In the genomic region with DNA sequence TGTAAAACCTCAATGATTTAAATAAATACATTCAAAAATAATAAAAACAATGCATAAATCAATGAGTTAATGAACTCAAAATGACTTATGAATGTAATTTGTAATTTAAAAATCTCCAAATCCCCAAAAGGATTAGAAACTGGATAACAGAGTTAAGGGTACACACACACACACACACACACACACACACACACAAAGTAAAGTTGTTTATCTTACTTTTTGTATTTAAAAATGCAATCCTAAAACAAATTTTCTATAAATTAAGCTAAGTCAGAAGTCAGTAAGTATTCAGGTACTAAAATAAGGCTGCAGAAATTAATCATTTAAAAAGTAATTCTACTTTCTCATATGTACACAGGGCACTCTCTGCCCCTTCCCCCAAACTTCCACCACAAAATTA, we compare ENCODE assay signal across 17 cellular contexts. TPM values are rescaled to one million over a fixed set of nuclear protein-coding genes. Genes with fewer than 3 reads are reported as not detected.
DNase-seq lines count a peak whose midpoint lies in the region; ATAC-seq, FAIRE-seq and TF ChIP-seq lines count a peak whose summit lies in the region.
"Had no signal": no experiment of that assay in that cellular context is flagged by ENCODE, and none has a peak within 500 bp of the region (broad histone marks: within the 10 kb centered on the region; RNA-seq: fewer than 3 reads in every experiment).

No MANE protein-coding gene starts in this region.

- POLR2A ChIA-PET in GM12878 (lab: Charles Lee), result interaction anchor here (0.7 to 1.4 kb wide), 2 partner anchors 83 to 90 kb away, joined by 3 read pairs; no protein-coding TSS in a partner anchor

- BruUV-seq in GM12878 (replicated peaks; lab: Mats Ljungman, UMichigan), result no TSS peak

- SMC1A ChIA-PET in GM12878 (lab: Charles Lee; ENCODE audit: uncharacterized antibody, unreplicated experiment), result interaction anchor here (0.6 to 1.8 kb wide), 6 partner anchors 11 to 182 kb away, joined by 3 to 6 read pairs (median 3); no protein-coding TSS in a partner anchor

- no peak for TF ChIP-seq EP300 in GM12878 (IDR thresholded peaks at IDR 0.05; ENCODE audit: borderline replicate concordance in 1 of 2, control insufficient read depth in 1 of 2, low read depth in 2 of 2, low read length in 2 of 2)

- H3K4me1 ChIP-seq in HUES6 (ENCODE audit: control insufficient read depth, insufficient read depth, low read length) (no peaks in the 10 kb centered on the region), GM12878 (ENCODE audit: control insufficient read depth, insufficient read depth, low read length) (0 out of 2 replicates have a peak, but pooled peaks cover 6% of the 10 kb centered on the region)

- H3K4me1 Mint-ChIP-seq in T-helper 1 cell treated with Interleukin-12 subunit alpha and Interleukin-12 subunit beta and Interleukin-4 antibody, amounts not matched to agents 30 μg/mL and 1 μg/mL, for 36 hours (ENCODE audit: low read depth), result peaks cover 27% of the 10 kb centered on the region
- peaks cover 9% of the 10 kb centered on the region for H3K4me1 Mint-ChIP-seq in osteocyte (ENCODE audit: unreplicated experiment)

- intact Hi-C loops in GM12878 (cut with micrococcal nuclease; ENCODE audit: unreplicated experiment), result loop anchor here (2.0 to 5.0 kb wide), 2 partner anchors 87 to 260 kb away; no protein-coding TSS in a partner anchor

- H3K36me3 ChIP-seq in HUES6 (ENCODE audit: control insufficient read depth, insufficient read depth, low read length) (no peaks in the 10 kb centered on the region), GM12878 (ENCODE audit: control insufficient read depth in 2 of 2, insufficient read depth in 2 of 2, low read length in 1 of 2) (no peaks in the 10 kb centered on the region; a peak in 1 of 4 replicates)
- H3K36me3 ChIP-seq: lower lobe of right lung had no signal

- no peak overlapping the region for H3K9ac ChIP-seq in HUES6 (ENCODE audit: low read length)
- H3K9ac ChIP-seq in GM12878 (ENCODE audit: control insufficient read depth, insufficient read depth, low read length), result no peak overlapping the region

- in situ Hi-C loops in GM12878 (cut with MboI), result no loop called here

- TF ChIP-seq RAD21 in GM12878 (IDR thresholded peaks at IDR 0.05; ENCODE audit: insufficient read depth, low read depth, low read length), result no peak

- no peak overlapping the region for H3K27ac ChIP-seq in HUES6 (ENCODE audit: low read depth, low read length)
- no peak overlapping the region for H3K27ac ChIP-seq in GM12878 (ENCODE audit: control insufficient read depth, insufficient read depth)
- H3K27ac ChIP-seq: lower lobe of right lung, transverse colon had no signal

- peaks cover 42% of the 10 kb centered on the region for H3K36me3 Mint-ChIP-seq in T-helper 1 cell treated with Interleukin-12 subunit alpha and Interleukin-12 subunit beta and Interleukin-4 antibody, amounts not matched to agents 30 μg/mL and 1 μg/mL, for 36 hours (ENCODE audit: low read depth)
- peaks cover 2% of the 10 kb centered on the region for H3K36me3 Mint-ChIP-seq in osteocyte (ENCODE audit: unreplicated experiment)

- DNase-seq in T-helper 1 cell (no peak), GM12878 (ENCODE audit: low read depth, low spot score) (no peak), osteocyte (ENCODE audit: extremely low spot score, unreplicated experiment) (no peak), NCI-H524 (lab: John Stamatoyannopoulos, UW) (no peak), D721Med (ENCODE audit: insufficient read length, low spot score) (no peak)
- DNase-seq: 8988T; activated gamma-delta T cell treated with Interleukin-2 at 50 U/mL for 16 hours; central memory CD4-positive, alpha-beta T cell; KBM-7; lower lobe of right lung; NCI-H2081; nucleus accumbens; stimulated activated CD4-positive, alpha-beta T cell treated with anti-CD3 and anti-CD28 coated beads, Interleukin-15, amount 100 ng/mL, for 24 hours; transverse colon had no signal

- TF ChIP-seq CTCF in GM12878 (IDR thresholded peaks at IDR 0.05 in 2 of 3, conservative IDR thresholded peaks at IDR 0.05 in 1 of 3; ENCODE audit: control insufficient read depth in 2 of 3, extremely low read depth in 1 of 3, insufficient read depth in 1 of 3, low read depth in 3 of 3, low read length in 3 of 3) (no peak), osteocyte (IDR thresholded peaks at IDR 0.05) (no peak), D721Med (IDR thresholded peaks at IDR 0.05; ENCODE audit: insufficient read depth, missing control alignments) (no peak)

- H3K27ac Mint-ChIP-seq in T-helper 1 cell treated with Interleukin-12 subunit alpha and Interleukin-12 subunit beta and Interleukin-4 antibody, amounts not matched to agents 30 μg/mL and 1 μg/mL, for 36 hours, result peak overlapping the region; percentile 27
- no peak overlapping the region for H3K27ac Mint-ChIP-seq in osteocyte (ENCODE audit: unreplicated experiment)

- RAD21 ChIA-PET in GM12878 (lab: Charles Lee; ENCODE audit: unreplicated experiment), result interaction anchor here (0.6 to 1.2 kb wide), 5 partner anchors 32 to 133 kb away, joined by 3 to 4 read pairs (median 3); no protein-coding TSS in a partner anchor

- ATAC-seq in GM12878, result no peak
- no peak for ATAC-seq in GM18517 (IDR thresholded peaks at IDR 0.05; ENCODE audit: unreplicated experiment)
- ATAC-seq: lower lobe of right lung had no signal

- FAIRE-seq in GM12878 (lab: Jason Lieb, UNC) (no peak), D721Med (lab: Jason Lieb, UNC) (no peak)

- H3K9me3 ChIP-seq in HUES6 (ENCODE audit: control insufficient read depth, insufficient read depth, low read depth, low read length), result no peaks in the 10 kb centered on the region; the same call in 1 of the 2 replicates
- H3K9me3 ChIP-seq in GM12878 (replicated peaks; ENCODE audit: control insufficient read depth, insufficient read depth, low read length), result peaks cover 32% of the 10 kb centered on the region

- H2AFZ ChIP-seq in GM12878 (ENCODE audit: control insufficient read depth, low read depth, low read length), result no peak overlapping the region

- H3K4me2 ChIP-seq in GM12878 (ENCODE audit: control insufficient read depth, insufficient read depth), result peak overlapping the region; percentile 60; the same call in 1 of the 2 replicates

- H3K4me3 Mint-ChIP-seq in T-helper 1 cell treated with Interleukin-12 subunit alpha and Interleukin-12 subunit beta and Interleukin-4 antibody, amounts not matched to agents 30 μg/mL and 1 μg/mL, for 36 hours, result peak overlapping the region; percentile 47
- H3K4me3 Mint-ChIP-seq in osteocyte (ENCODE audit: unreplicated experiment), result peak overlapping the region; percentile 34

- no peaks in the 10 kb centered on the region for H3K27me3 Mint-ChIP-seq in T-helper 1 cell treated with Interleukin-12 subunit alpha and Interleukin-12 subunit beta and Interleukin-4 antibody, amounts not matched to agents 30 μg/mL and 1 μg/mL, for 36 hours (ENCODE audit: low read depth)
- no peaks in the 10 kb centered on the region for H3K27me3 Mint-ChIP-seq in osteocyte (ENCODE audit: unreplicated experiment)

- H3K79me2 ChIP-seq in GM12878 (ENCODE audit: control insufficient read depth, insufficient read depth, low read length), result peaks cover 35% of the 10 kb centered on the region

- H3K4me3 ChIP-seq in HUES6 (ENCODE audit: low read depth, low read length), result 0 out of 2 replicates have a peak overlapping the region, but pooled peaks have one; percentile 85
- H3K4me3 ChIP-seq in GM12878, result peak overlapping the region; percentile 47
- H3K4me3 ChIP-seq: lower lobe of right lung had no signal

- TF ChIP-seq POLR2A in GM12878 (IDR thresholded peaks at IDR 0.05; ENCODE audit: low read depth, low read length), result no peak

- H4K20me1 ChIP-seq in GM12878 (ENCODE audit: control insufficient read depth, insufficient read depth), result no peaks in the 10 kb centered on the region

- CTCF ChIA-PET in GM12878 (lab: Yijun Ruan, JAX), result interaction anchor here (0.6 to 2.7 kb wide), 6 partner anchors 14 to 438 kb away, joined by 3 to 7 read pairs (median 4); no protein-coding TSS in a partner anchor

- H3K27me3 ChIP-seq in HUES6 (ENCODE audit: control insufficient read depth, insufficient read depth, low read length), result no peaks in the 10 kb centered on the region
- H3K27me3 ChIP-seq in GM12878 (replicated peaks in 1 of 2; ENCODE audit: control insufficient read depth in 2 of 2, insufficient read depth in 2 of 2, low read length in 1 of 2), result no peaks in the 10 kb centered on the region

- H3K9me3 Mint-ChIP-seq in T-helper 1 cell treated with Interleukin-12 subunit alpha and Interleukin-12 subunit beta and Interleukin-4 antibody, amounts not matched to agents 30 μg/mL and 1 μg/mL, for 36 hours, result peaks cover 46% of the 10 kb centered on the region
- H3K9me3 Mint-ChIP-seq in osteocyte (ENCODE audit: unreplicated experiment), result peaks cover 32% of the 10 kb centered on the region

TF ChIP-seq in GM12878, 131 proteins besides CTCF, POLR2A, EP300 and RAD21 (continues in another document):
- TF ChIP-seq SMAD1 (IDR thresholded peaks at IDR 0.05; ENCODE audit: low read depth, partially characterized antibody) (no peak), SREBF2 (IDR thresholded peaks at IDR 0.05; ENCODE audit: low read length) (no peak), SRF (IDR thresholded peaks at IDR 0.05; ENCODE audit: low read depth in 2 of 2, low read length in 2 of 2) (no peak), NBN (IDR thresholded peaks at IDR 0.05) (no peak), NR2C2 (IDR thresholded peaks at IDR 0.05; ENCODE audit: borderline replicate concordance, control insufficient read depth, insufficient read length, low read depth) (no peak), ZNF217 (IDR thresholded peaks at IDR 0.05) (no peak), CEBPB (IDR thresholded peaks at IDR 0.05; ENCODE audit: borderline replicate concordance in 1 of 2, low read depth in 2 of 2, low read length in 2 of 2) (no peak)

RNA-seq across cellular contexts. Expression of a gene that starts 1.8 kb away (rescaled TPM):
- 41.0 and 46.2 TPM in 2 replicates for total RNA-seq in GM12878 (2013; cell fraction: nucleolus; rRNA removed)
- total RNA-seq in GM12878 (2014; rRNA removed), result 13.4 and 15.5 TPM in 2 replicates
- 20.3 and 21.1 TPM in 2 replicates for total RNA-seq in GM12878 (2014; rRNA removed; fragmentation: Illumina TruSeq; extraction: Trizol)
- total RNA-seq in GM12878 (2021), result 12.8 and 13.4 TPM in 2 replicates
- polyA plus RNA-seq in GM12878 (2011; ENCODE audit: low read depth), result 4.8 TPM
- polyA plus RNA-seq in GM12878 (2011; rRNA removed), result 13.6 and 21.2 TPM in 2 replicates
- polyA plus RNA-seq in GM12878 (2011; cell fraction: cytosol; rRNA removed), result 5.2 and 5.4 TPM in 2 replicates
- 9.8 and 12.0 TPM in 2 replicates for polyA plus RNA-seq in GM12878 (2011; cell fraction: nucleus; rRNA removed)
- 10.7 and 19.0 TPM in 2 replicates for polyA plus RNA-seq in GM12878 (2012)
- polyA plus RNA-seq in GM12878 (2014; fragmentation: Illumina TruSeq; extraction: Trizol), result 17.0 and 23.6 TPM in 2 replicates
- polyA plus RNA-seq in GM12878 (2014; fragmentation: Nextera tagmentation; extraction: Ambion mirVana), result 10 to 100 TPM; 15.4 to 16.1 TPM
- polyA plus RNA-seq in GM12878 (2014; rRNA removed), result 9.7 TPM in 2 replicates
- polyA plus RNA-seq in GM12878 (2016; fragmentation: Nextera tagmentation; extraction: Ambion mirVana), result 10 to 100 TPM; 16.6 to 17.7 TPM
- 8.3 and 8.9 TPM in 2 replicates for polyA minus RNA-seq in GM12878 (2011; rRNA and poly(A)+ RNA removed)
- 5.3 and 5.8 TPM in 2 replicates for polyA minus RNA-seq in GM12878 (2011; cell fraction: cytosol; rRNA and poly(A)+ RNA removed)
- 12.1 and 18.7 TPM in 2 replicates for polyA minus RNA-seq in GM12878 (2011; cell fraction: nucleus; rRNA and poly(A)+ RNA removed)
- 9.4 and 12.1 TPM in 2 replicates for total RNA-seq in osteocyte
